ENCODE assay signal across 25 cellular contexts in the genomic region with DNA sequence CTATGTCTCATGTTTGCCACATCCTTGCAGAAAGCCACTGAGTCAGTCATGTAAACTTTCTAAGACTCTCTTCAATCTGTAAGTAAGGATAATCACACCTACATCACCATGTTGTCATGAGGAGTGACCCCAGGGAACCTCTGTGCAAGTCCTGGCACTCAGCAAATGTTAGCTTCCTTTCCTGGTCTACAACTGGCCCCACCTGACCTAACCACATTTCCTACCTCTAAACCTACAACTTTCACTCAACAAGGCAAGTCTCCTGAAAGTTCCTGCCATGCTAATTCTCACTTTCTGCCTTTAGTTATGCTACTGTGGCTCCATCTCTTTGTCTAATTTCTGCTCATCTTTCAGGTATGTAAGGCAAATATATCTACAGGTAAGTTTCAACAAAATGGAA.
"Had no signal": no experiment of that assay in that cellular context is flagged by ENCODE, and none has a peak within 500 bp of the region (broad histone marks: within the 10 kb centered on the region; RNA-seq: fewer than 3 reads in every experiment).

No MANE protein-coding gene starts in this region.

- H3K36me3 ChIP-seq: left ventricle myocardium inferior, neural progenitor cell, neutrophil, right lobe of liver, tibial nerve, uterus had no signal

- DNase-seq: islet precursor cell; left ventricle myocardium inferior; mesendoderm; naive B cell; natural killer cell; nephron progenitor cell; occipital lobe; psoas muscle; right lobe of liver; stimulated activated CD4-positive, alpha-beta T cell treated with anti-CD3 and anti-CD28 coated beads, Interleukin-1b, Interleukin-23, amount 100 ng/mL, for 48 hours; stimulated activated CD4-positive, alpha-beta T cell treated with anti-CD3 and anti-CD28 coated beads, Interleukin-2, amount 100 ng/mL, for 48 hours; stimulated activated CD4-positive, alpha-beta T cell treated with anti-CD3 and anti-CD28 coated beads, Interleukin-4, amount 100 ng/mL, for 4 hours; stimulated activated CD8-positive, alpha-beta memory T cell treated with anti-CD3 and anti-CD28 coated beads, Interleukin-4, amount 100 ng/mL, for 48 hours; stimulated activated naive B cell treated with anti-CD40 and anti-IgM and Interleukin-4, amounts not matched to agents 10 μg/mL and 1 μg/mL and 100 μg/mL, for 72 hours; substantia nigra; uterus had no signal

- H3K9ac ChIP-seq: neural progenitor cell, parathyroid adenoma had no signal

- H3K27me3 ChIP-seq: neural progenitor cell, neutrophil, right lobe of liver, tibial nerve, uterus had no signal

- H3K4me3 ChIP-seq: left ventricle myocardium inferior, lung, neural progenitor cell, psoas muscle, right lobe of liver, smooth muscle cell, tibial nerve, uterus had no signal

- H3K27ac Mint-ChIP-seq: mesothelial cell of epicardium; naive B cell; natural killer cell; nephron progenitor cell; neural progenitor cell; stimulated activated naive B cell treated with anti-CD40 and anti-IgM and Interleukin-4, amounts not matched to agents 10 μg/mL and 1 μg/mL and 100 μg/mL, for 72 hours; stimulated activated naive CD8-positive, alpha-beta T cell treated with anti-CD3 and anti-CD28 coated beads, Interleukin-15, Interleukin-2, amounts not matched to agents 100 ng/mL and 50 ng/mL, for 24 hours; type B pancreatic cell had no signal

- H3K4me1 ChIP-seq: left ventricle myocardium inferior, parathyroid adenoma, psoas muscle, uterus had no signal

- H3K36me3 Mint-ChIP-seq: mesothelial cell of epicardium; naive B cell; natural killer cell; neural progenitor cell; stimulated activated naive B cell treated with anti-CD40 and anti-IgM and Interleukin-4, amounts not matched to agents 10 μg/mL and 1 μg/mL and 100 μg/mL, for 72 hours; type B pancreatic cell had no signal

- H3K4me3 Mint-ChIP-seq: mesothelial cell of epicardium; naive B cell; natural killer cell; nephron progenitor cell; neural progenitor cell; stimulated activated naive B cell treated with anti-CD40 and anti-IgM and Interleukin-4, amounts not matched to agents 10 μg/mL and 1 μg/mL and 100 μg/mL, for 72 hours; stimulated activated naive CD8-positive, alpha-beta T cell treated with anti-CD3 and anti-CD28 coated beads, Interleukin-15, Interleukin-2, amounts not matched to agents 100 ng/mL and 50 ng/mL, for 24 hours; type B pancreatic cell had no signal

- H3K4me2 ChIP-seq: neural progenitor cell, smooth muscle cell had no signal

- H2AFZ ChIP-seq: neural progenitor cell, parathyroid adenoma had no signal

- H3K4me1 Mint-ChIP-seq: naive B cell; stimulated activated naive B cell treated with anti-CD40 and anti-IgM and Interleukin-4, amounts not matched to agents 10 μg/mL and 1 μg/mL and 100 μg/mL, for 72 hours had no signal

- H3K9me3 Mint-ChIP-seq: mesothelial cell of epicardium; naive B cell; natural killer cell; nephron progenitor cell; neural progenitor cell; stimulated activated naive B cell treated with anti-CD40 and anti-IgM and Interleukin-4, amounts not matched to agents 10 μg/mL and 1 μg/mL and 100 μg/mL, for 72 hours; stimulated activated naive CD8-positive, alpha-beta T cell treated with anti-CD3 and anti-CD28 coated beads, Interleukin-15, Interleukin-2, amounts not matched to agents 100 ng/mL and 50 ng/mL, for 24 hours; type B pancreatic cell had no signal

- H3K9me3 ChIP-seq: left ventricle myocardium inferior, neutrophil, psoas muscle, right lobe of liver, tibial nerve, uterus had no signal

- ATAC-seq: natural killer cell; psoas muscle; right lobe of liver; stimulated activated naive B cell treated with anti-CD40 and anti-IgM and Interleukin-4, amounts not matched to agents 10 μg/mL and 1 μg/mL and 100 μg/mL, for 72 hours had no signal

- H3K79me2 ChIP-seq: parathyroid adenoma had no signal

- H3K27ac ChIP-seq: left ventricle myocardium inferior, neural progenitor cell, neutrophil, parathyroid adenoma, psoas muscle, right lobe of liver, tibial nerve, uterus had no signal
